1 cellular context compared by ENCODE assay signal in the genomic region with DNA sequence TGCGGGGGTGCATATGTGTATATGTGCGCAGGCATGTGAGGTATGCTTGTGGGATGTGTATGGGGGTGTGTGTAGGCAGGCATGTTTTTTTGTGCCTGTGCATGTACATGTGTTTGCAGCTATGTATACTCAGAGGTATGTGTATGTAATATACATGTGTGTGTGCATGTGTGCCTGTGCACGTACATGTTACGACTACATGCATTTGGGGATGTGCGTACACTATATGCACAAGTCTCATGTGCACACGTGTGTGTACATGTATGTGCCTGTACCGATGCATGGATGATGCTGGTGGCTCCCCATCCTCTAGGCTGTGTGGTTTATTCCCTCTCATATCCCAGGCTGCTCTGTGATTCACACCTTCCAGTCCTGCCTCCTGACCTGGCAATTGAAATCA.
TF ChIP-seq lines count a peak whose summit lies in the region.

No MANE protein-coding gene starts in this region.

TF ChIP-seq in HEK293, 187 proteins besides CTCF, POLR2A, EP300 and RAD21:
- TF ChIP-seq PRDM2 (tag by site-specific recombination; IDR thresholded peaks at IDR 0.05; ENCODE audit: borderline replicate concordance) (no peak), ZNF350 (tag by site-specific recombination; IDR thresholded peaks at IDR 0.05) (no peak), ZNF280D (tag by site-specific recombination; IDR thresholded peaks at IDR 0.05) (no peak), ZNF37A (tag by site-specific recombination; IDR thresholded peaks at IDR 0.05) (no peak), ZNF561 (tag by site-specific recombination; IDR thresholded peaks at IDR 0.05; ENCODE audit: borderline replicate concordance) (no peak), EGR2 (tag by site-specific recombination; IDR thresholded peaks at IDR 0.05; ENCODE audit: low read depth) (0 out of 2 replicates have a peak, but pooled peaks have one; percentile 36), ZIC2 (tag by site-specific recombination; IDR thresholded peaks at IDR 0.05) (no peak), ZNF610 (tag by site-specific recombination; IDR thresholded peaks at IDR 0.05; ENCODE audit: borderline replicate concordance) (no peak), ZFHX2 (tag by site-specific recombination; conservative IDR thresholded peaks at IDR 0.05) (peak; percentile 58)
- TF ChIP-seq, protein P1, sequence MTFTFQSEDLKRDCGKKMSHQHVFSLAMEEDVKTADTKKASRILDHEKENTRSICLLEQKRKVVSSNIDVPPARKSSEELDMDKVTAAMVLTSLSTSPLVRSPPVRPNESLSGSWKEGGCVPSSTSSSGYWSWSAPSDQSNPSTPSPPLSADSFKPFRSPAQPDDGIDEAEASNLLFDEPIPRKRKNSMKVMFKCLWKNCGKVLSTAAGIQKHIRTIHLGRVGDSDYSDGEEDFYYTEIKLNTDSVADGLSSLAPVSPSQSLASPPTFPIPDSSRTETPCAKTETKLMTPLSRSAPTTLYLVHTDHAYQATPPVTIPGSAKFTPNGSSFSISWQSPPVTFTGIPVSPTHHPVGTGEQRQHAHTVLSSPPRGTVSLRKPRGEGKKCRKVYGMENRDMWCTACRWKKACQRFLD (tag by site-specific recombination; IDR thresholded peaks at IDR 0.05), result no peak
